ENCODE assay signal across 19 cellular contexts in the genomic region with DNA sequence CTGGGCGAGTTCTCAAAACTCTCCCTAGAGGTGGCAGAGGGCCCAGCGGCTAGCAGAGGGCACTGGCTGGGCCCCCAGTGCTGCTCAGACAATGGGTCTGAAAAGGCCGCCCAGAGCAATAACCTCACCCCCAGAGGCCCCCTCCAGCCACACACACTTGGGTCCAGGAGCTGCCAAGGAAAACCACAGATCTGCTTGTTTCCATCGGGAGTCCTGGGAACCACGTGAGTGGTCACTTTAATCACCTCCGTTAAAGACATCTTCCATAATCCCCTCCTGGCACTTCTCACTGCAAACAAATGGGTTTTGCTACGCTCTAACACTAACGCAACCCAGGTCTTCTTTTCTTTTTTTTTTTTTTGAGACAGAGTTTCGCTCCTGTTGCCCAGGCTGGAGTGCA. TPM values are rescaled to one million over a fixed set of nuclear protein-coding genes. Genes with fewer than 3 reads are reported as not detected.
A peak's percentile ranks its signal among the peaks of the same experiment; 100 is the strongest.
DNase-seq lines count a peak whose midpoint lies in the region; ATAC-seq and TF ChIP-seq lines count a peak whose summit lies in the region.
"Had no signal": no experiment of that assay in that cellular context is flagged by ENCODE, and none has a peak within 500 bp of the region (broad histone marks: within the 10 kb centered on the region; RNA-seq: fewer than 3 reads in every experiment).

No MANE protein-coding gene starts in this region.

- peaks cover 66% of the 10 kb centered on the region for H3K36me3 ChIP-seq in BLaER1
- H3K36me3 ChIP-seq in NT2/D1 (ENCODE audit: insufficient read depth, insufficient read length, low read length) = peaks cover 36% of the 10 kb centered on the region
- H3K36me3 ChIP-seq: BE2C had no signal

- no peak overlapping the region for H3K4me3 ChIP-seq in BLaER1
- no peak overlapping the region for H3K4me3 ChIP-seq in NT2/D1 (ENCODE audit: insufficient read length, low read depth)
- H3K4me3 ChIP-seq in astrocyte of the spinal cord (ENCODE audit: low read depth, low read length) = no peak overlapping the region

- H3K4me1 ChIP-seq in BLaER1 = peaks cover 37% of the 10 kb centered on the region
- H3K4me1 ChIP-seq in NT2/D1 (ENCODE audit: insufficient read depth, insufficient read length) = peaks cover 19% of the 10 kb centered on the region
- H3K4me1 ChIP-seq: BE2C had no signal

- TF ChIP-seq CTCF in astrocyte of the spinal cord (IDR thresholded peaks at IDR 0.05; ENCODE audit: low read depth, low read length) = no peak
- no peak for TF ChIP-seq CTCF in neural crest cell (conservative IDR thresholded peaks at IDR 0.05)

- no peak overlapping the region for H3K4me3 Mint-ChIP-seq in neural crest cell
- H3K4me3 Mint-ChIP-seq: CD8-positive, alpha-beta T cell had no signal

- H3K27me3 Mint-ChIP-seq in neural crest cell (ENCODE audit: low read depth) = no peaks in the 10 kb centered on the region

- no peaks in the 10 kb centered on the region for H3K9me3 Mint-ChIP-seq in neural crest cell
- H3K9me3 Mint-ChIP-seq: CD8-positive, alpha-beta T cell had no signal

- no peaks in the 10 kb centered on the region for H3K9me3 ChIP-seq in BLaER1
- peaks cover 4% of the 10 kb centered on the region; the same call in 1 of the 2 replicates for H3K9me3 ChIP-seq in NT2/D1 (ENCODE audit: insufficient read depth, low read length)
- H3K9me3 ChIP-seq: BE2C had no signal

- in situ Hi-C loops in astrocyte of the spinal cord (cut with HindIII; ENCODE audit: low sequenced_read_pairs) = no loop called here

- H4K20me1 ChIP-seq in BLaER1 = peaks cover 19% of the 10 kb centered on the region; the same call in 1 of the 2 replicates

- peak overlapping the region; percentile 73 for H3K4me2 ChIP-seq in BLaER1

- no peak overlapping the region for H3K9ac ChIP-seq in BLaER1
- peak overlapping the region; percentile 26 for H3K9ac ChIP-seq in NT2/D1 (ENCODE audit: insufficient read length, low read depth)

- H3K4me1 Mint-ChIP-seq in neural crest cell = peaks cover 10% of the 10 kb centered on the region

- H3K27ac ChIP-seq in BLaER1 = peak overlapping the region; percentile 64; the same call in 1 of the 2 replicates

- H3K27ac Mint-ChIP-seq in neural crest cell (ENCODE audit: unreplicated experiment) = peak overlapping the region; percentile 6
- H3K27ac Mint-ChIP-seq: CD8-positive, alpha-beta T cell had no signal

- no peak for ATAC-seq in GM21360 (IDR thresholded peaks at IDR 0.05; ENCODE audit: unreplicated experiment)
- ATAC-seq in GM18868 (IDR thresholded peaks at IDR 0.05; ENCODE audit: unreplicated experiment) = no peak
- ATAC-seq: CD8-positive, alpha-beta T cell had no signal

- no peaks in the 10 kb centered on the region for H3K27me3 ChIP-seq in BLaER1
- no peaks in the 10 kb centered on the region for H3K27me3 ChIP-seq in NT2/D1 (ENCODE audit: insufficient read depth, insufficient read length)
- H3K27me3 ChIP-seq: BE2C had no signal

- DNase-seq in NT2/D1 (ENCODE audit: low read depth, low spot score) (no peak), astrocyte of the spinal cord (ENCODE audit: low read depth, low spot score) (peak; percentile 10), neural crest cell (ENCODE audit: low read depth, low spot score) (no peak), GM19240 (ENCODE audit: insufficient read length, low spot score) (no peak), NCI-H2171 treated with DMSO at 0.1 percent for 48 hours (lab: John Stamatoyannopoulos, UW) (no peak)
- DNase-seq: BE2C; CD8-positive, alpha-beta T cell; DND-41; GOT3; KBM-7; NCI-H1436; NCI-H2029; NCI-H2171; NCI-H446 treated with DMSO at 0.1 percent for 48 hours; NCI-H774; SHP77 had no signal

- peaks cover 7% of the 10 kb centered on the region for H3K36me3 Mint-ChIP-seq in neural crest cell (ENCODE audit: low read depth)

RNA-seq across cellular contexts. Expression of gene NUDT1, which starts 30.0 kb away (rescaled TPM):
- 54.9 and 60.2 TPM in 2 replicates for total RNA-seq in neural crest cell

RNA-seq across cellular contexts. Expression of gene MRM2, which starts 30.0 kb away (rescaled TPM):
- total RNA-seq in neural crest cell = 45.1 and 48.5 TPM in 2 replicates

RNA-seq across cellular contexts. Expression of gene MAD1L1, which starts 39.3 kb away (rescaled TPM):
- total RNA-seq in neural crest cell = 49.7 and 53.8 TPM in 2 replicates

RNA-seq across cellular contexts. Expression of gene SNX8, which starts 42.2 kb away (rescaled TPM):
- 30.4 and 31.8 TPM in 2 replicates for total RNA-seq in neural crest cell
